ENCODE assay signal across 30 cellular contexts in genomic region chr19:30278882-30279254, GRCh38.
"Had no signal": no experiment of that assay in that cellular context is flagged by ENCODE, and none has a peak within 500 bp of the region (broad histone marks: within the 10 kb centered on the region; RNA-seq: fewer than 3 reads in every experiment).

No MANE protein-coding gene starts in this region.

- H3K9me3 ChIP-seq: adrenal gland, ascending aorta, body of pancreas had no signal

- FAIRE-seq: astrocyte, bronchial epithelial cell had no signal

- H3K4me3 ChIP-seq: adrenal gland, ascending aorta, body of pancreas, breast epithelium, cardiac muscle cell had no signal

- H3K4me1 ChIP-seq: adrenal gland, ascending aorta, body of pancreas, breast epithelium had no signal

- DNase-seq: activated effector memory CD4-positive, alpha-beta T cell treated with anti-CD3 and anti-CD28 coated beads, Interleukin-2, amount 50 U/mL, for 16 hours; activated effector memory CD4-positive, alpha-beta T cell treated with Interleukin-2 at 50 U/mL for 16 hours; activated gamma-delta T cell; activated gamma-delta T cell treated with Interleukin-2 at 50 U/mL for 16 hours; activated naive CD4-positive, alpha-beta T cell; activated naive CD4-positive, alpha-beta T cell treated with anti-CD3 and anti-CD28 coated beads for 36 hours; activated naive CD4-positive, alpha-beta T cell treated with anti-CD3 and anti-CD28 coated beads, Interleukin-2, amount 10 ng/mL, durations not matched to agents 7 days and 5 days; activated naive CD4-positive, alpha-beta T cell treated with anti-CD3 and anti-CD28 coated beads, Interleukin-2, amount 50 U/mL, for 16 hours; activated naive CD4-positive, alpha-beta T cell treated with Interleukin-2 at 50 U/mL for 16 hours; activated naive CD8-positive, alpha-beta T cell treated with anti-CD3 and anti-CD28 coated beads for 36 hours; activated naive CD8-positive, alpha-beta T cell treated with anti-CD3 and anti-CD28 coated beads, Interleukin-2, amount 10 ng/mL, durations not matched to agents 7 days and 5 days; activated naive CD8-positive, alpha-beta T cell treated with anti-CD3 and anti-CD28 coated beads, Interleukin-2, amount 50 U/mL, for 24 hours; activated T-cell treated with anti-CD3 and anti-CD28 coated beads, Interleukin-2, amount 50 U/mL, for 24 hours; activated T-cell treated with anti-CD3 and anti-CD28 coated beads, Interleukin-2, amount 50 U/mL, for 4 hours; activated T-cell treated with anti-CD3 and anti-CD28 coated beads, Interleukin-2, amount 50 U/mL, for 48 hours; activated T-cell treated with anti-CD3 and anti-CD28 coated beads, Interleukin-2, amount 50 U/mL, for 72 hours; adrenal gland; amniotic stem cell; amygdala; anterior cingulate cortex; body of pancreas; brain microvascular endothelial cell; caudate nucleus; central memory CD4-positive, alpha-beta T cell; cerebellar nuclear complex had no signal

- H3K27me3 ChIP-seq: adrenal gland, ascending aorta, brain microvascular endothelial cell had no signal

- H3K36me3 ChIP-seq: adrenal gland, ascending aorta, brain microvascular endothelial cell, breast epithelium, cardiac muscle cell had no signal

- H3K27ac ChIP-seq: adrenal gland, ascending aorta, body of pancreas, brain microvascular endothelial cell, breast epithelium, cardiac muscle cell had no signal
